In the genomic region with DNA sequence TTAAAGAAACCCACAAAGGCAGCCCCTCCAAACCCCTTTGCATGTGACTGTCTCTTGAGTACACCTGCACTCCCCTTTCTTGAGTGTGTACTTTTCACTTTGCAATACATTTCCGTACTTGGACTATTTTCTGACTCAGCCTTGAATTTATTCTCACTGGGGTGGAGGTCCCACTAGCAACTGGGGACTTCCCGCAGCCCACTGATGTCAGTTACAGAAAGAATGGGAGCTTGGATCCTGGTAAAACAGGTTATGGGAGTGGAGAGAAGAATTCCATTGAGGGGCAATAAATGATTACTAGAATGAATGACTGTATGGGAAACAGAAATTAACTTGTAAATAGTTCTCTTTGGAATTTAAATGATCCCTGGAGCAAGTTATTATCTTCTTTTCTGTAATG, we compare ENCODE assay signal across 32 cellular contexts. TPM values are rescaled to one million over a fixed set of nuclear protein-coding genes. Genes with fewer than 3 reads are reported as not detected.
A peak's percentile ranks its signal among the peaks of the same experiment; 100 is the strongest.
DNase-seq lines count a peak whose midpoint lies in the region; ATAC-seq, FAIRE-seq and TF ChIP-seq lines count a peak whose summit lies in the region.
"Had no signal": no experiment of that assay in that cellular context is flagged by ENCODE, and none has a peak within 500 bp of the region (broad histone marks: within the 10 kb centered on the region; RNA-seq: fewer than 3 reads in every experiment).

No MANE protein-coding gene starts in this region.

- DNase-seq in Panc1 (ENCODE audit: low read depth, low spot score): no peak
- peak; percentile 8 for DNase-seq in esophagus muscularis mucosa (ENCODE audit: extremely low spot score)
- peak in 1 of 6 donors; percentile 19 for DNase-seq in pancreas
- DNase-seq in activated CD4-positive, alpha-beta T cell treated with anti-CD3 and anti-CD28 coated beads, Interleukin-2, amount 50 U/mL, for 48 hours: no peak
- no peak for DNase-seq in NCI-H2107 (lab: John Stamatoyannopoulos, UW)
- DNase-seq in MV-4-11 (lab: John Stamatoyannopoulos, UW): no peak
- DNase-seq: activated CD4-positive, alpha-beta T cell treated with anti-CD3 and anti-CD28 coated beads, Interleukin-2, amount 10 ng/mL, durations not matched to agents 24 days and 14 days; activated T-cell treated with anti-CD3 and anti-CD28 coated beads, Interleukin-2, amount 50 U/mL, for 4 hours; cerebellar nuclear complex; COR-L47; DND-41; glutamatergic neuron; kidney glomerular epithelial cell; naive B cell; NCI-H2029 treated with DMSO at 0.1 percent for 48 hours; NCI-H345; NCI-H748 treated with DMSO at 0.1 percent for 48 hours; nucleus accumbens; RPMI8226; stimulated activated CD4-positive, alpha-beta T cell treated with anti-CD3 and anti-CD28 coated beads, Interleukin-1b, Interleukin-23, amount 100 ng/mL, for 48 hours; upper lobe of left lung had no signal

- in situ Hi-C loops in Panc1 (cut with HindIII; ENCODE audit: low pct_unique_long_range_greater_than_20kb, low sequenced_read_pairs): no loop called here

- peaks cover 18 to 52% (median 35%) of the 10 kb centered on the region in 10 experiments for H3K4me1 ChIP-seq in BLaER1 treated with 17β-estradiol and CSF1 and Interleukin-3, amounts not matched to agents 10 nM and 100 nM
- H3K4me1 ChIP-seq in Panc1 (ENCODE audit: control insufficient read depth, insufficient read depth, low read length): peaks cover 21% of the 10 kb centered on the region
- H3K4me1 ChIP-seq in esophagus muscularis mucosa: peaks cover 13 to 35% (median 27%) of the 10 kb centered on the region in 4 donors
- peaks cover 0 to 15% (median 8%) of the 10 kb centered on the region in 3 donors for H3K4me1 ChIP-seq in pancreas

- no peak overlapping the region for H3K4me3 ChIP-seq in BLaER1 treated with 17β-estradiol and CSF1 and Interleukin-3, amounts not matched to agents 10 nM and 100 nM
- H3K4me3 ChIP-seq in Panc1 (ENCODE audit: low read depth in 2 of 2, low read length in 2 of 2): no peak overlapping the region
- no peak overlapping the region for H3K4me3 ChIP-seq in esophagus muscularis mucosa
- H3K4me3 ChIP-seq in pancreas: no peak overlapping the region
- H3K4me3 ChIP-seq: skin epidermis, upper lobe of left lung had no signal

- no peaks in the 10 kb centered on the region for H3K27me3 ChIP-seq in BLaER1 treated with 17β-estradiol and CSF1 and Interleukin-3, amounts not matched to agents 10 nM and 100 nM
- H3K27me3 ChIP-seq in Panc1 (ENCODE audit: control insufficient read depth, insufficient read depth, low read length) (no peaks in the 10 kb centered on the region), esophagus muscularis mucosa (no peaks in the 10 kb centered on the region), pancreas (no peaks in the 10 kb centered on the region)
- H3K27me3 ChIP-seq: upper lobe of left lung had no signal

- H3K36me3 ChIP-seq in BLaER1 treated with 17β-estradiol and CSF1 and Interleukin-3, amounts not matched to agents 10 nM and 100 nM: no peaks in the 10 kb centered on the region
- H3K36me3 ChIP-seq in Panc1 (ENCODE audit: control insufficient read depth, insufficient read depth, low read length) (no peaks in the 10 kb centered on the region), esophagus muscularis mucosa (no peaks in the 10 kb centered on the region), pancreas (no peaks in the 10 kb centered on the region)
- H3K36me3 ChIP-seq: upper lobe of left lung had no signal

- no peak for TF ChIP-seq EP300 in esophagus muscularis mucosa (IDR thresholded peaks at IDR 0.05)

- no peak for FAIRE-seq in pancreas (lab: Jason Lieb, UNC)
- FAIRE-seq: endometrium had no signal

- BruUV-seq in Panc1 (replicated peaks; lab: Mats Ljungman, UMichigan): no TSS peak

- peak overlapping the region in 2 of 11 experiments; percentile 2 to 24; a peak in 2 of 22 replicates for H3K27ac ChIP-seq in BLaER1 treated with 17β-estradiol and CSF1 and Interleukin-3, amounts not matched to agents 10 nM and 100 nM
- H3K27ac ChIP-seq in Panc1 (ENCODE audit: low read length) (peak overlapping the region; percentile 97), esophagus muscularis mucosa (replicated peaks in 1 of 4) (no peak overlapping the region), pancreas (peak overlapping the region in 3 of 4 donors; percentile 55 to 63 (median 61))
- H3K27ac ChIP-seq: upper lobe of left lung had no signal

- TF ChIP-seq POLR2A in esophagus muscularis mucosa (IDR thresholded peaks at IDR 0.05; ENCODE audit: low read depth): no peak

- ATAC-seq in Panc1: no peak
- peak; percentile 38 to 80 (median 63) for ATAC-seq in pancreas
- no peak for ATAC-seq in GM21528 (IDR thresholded peaks at IDR 0.05; ENCODE audit: low FRiP score, unreplicated experiment)
- ATAC-seq: activated T-cell treated with anti-CD3 and anti-CD28 coated beads, Interleukin-2, amount 50 U/mL, for 4 hours; HCT116; SK-N-SH treated with all-trans-retinoic acid at 6 μM for 48 hours had no signal

- CTCF ChIA-PET in Panc1 (lab: Charles Lee): no interaction called here

- peak overlapping the region; percentile 42 to 70 (median 52); a peak in 20 of 22 replicates for H3K4me2 ChIP-seq in BLaER1 treated with 17β-estradiol and CSF1 and Interleukin-3, amounts not matched to agents 10 nM and 100 nM

- POLR2A ChIA-PET in Panc1 (lab: Charles Lee): no interaction called here

- H3K9ac ChIP-seq in BLaER1 treated with 17β-estradiol and CSF1 and Interleukin-3, amounts not matched to agents 10 nM and 100 nM: no peak overlapping the region

- 98% methylated on average over 2 of the region's 2 CpGs for WGBS in esophagus muscularis mucosa
- WGBS in pancreas, 2 donors: 53 to 56% methylated on average over 2 of the region's 2 CpGs

- no peak for TF ChIP-seq CTCF in Panc1 (IDR thresholded peaks at IDR 0.05)
- TF ChIP-seq CTCF in esophagus muscularis mucosa (IDR thresholded peaks at IDR 0.05): no peak
- TF ChIP-seq CTCF in pancreas (IDR thresholded peaks at IDR 0.05): no peak

- H4K20me1 ChIP-seq in BLaER1 treated with 17β-estradiol and CSF1 and Interleukin-3, amounts not matched to agents 10 nM and 100 nM: no peaks in the 10 kb centered on the region

- intact Hi-C loops in Panc1 (cut with micrococcal nuclease; ENCODE audit: unreplicated experiment) (loop anchor here (5.0 to 10.0 kb wide), 2 partner anchors 188 to 336 kb away; partner anchors contain the start of gene SPIN1), esophagus muscularis mucosa (cut with DNase I) (loop anchor here (5.0 to 10.0 kb wide), 2 partner anchors 186 to 378 kb away; no protein-coding TSS in a partner anchor), pancreas (cut with DNase I) (no loop called here)

- 0 out of 22 replicates have a peak, but pooled peaks cover 0 to 7% (median 0%) of the 10 kb centered on the region in 11 experiments for H3K9me3 ChIP-seq in BLaER1 treated with 17β-estradiol and CSF1 and Interleukin-3, amounts not matched to agents 10 nM and 100 nM (replicated peaks in 1 of 11)
- no peaks in the 10 kb centered on the region for H3K9me3 ChIP-seq in Panc1 (ENCODE audit: control insufficient read depth, insufficient read depth, low read depth, low read length)
- H3K9me3 ChIP-seq in esophagus muscularis mucosa: no peaks in the 10 kb centered on the region
- H3K9me3 ChIP-seq in pancreas: no peaks in the 10 kb centered on the region
- H3K9me3 ChIP-seq: upper lobe of left lung had no signal

RNA-seq across cellular contexts. Expression of gene SPATA31C2, which starts 58.2 kb away (rescaled TPM):
- not detected for total RNA-seq in Panc1 (2021; ENCODE audit: unreplicated experiment)
- not detected for polyA plus RNA-seq in Panc1 (2012; ENCODE audit: insufficient read length)
- not detected for total RNA-seq in esophagus muscularis mucosa
- total RNA-seq in pancreas: not detected
- not detected for polyA plus RNA-seq in pancreas
- total RNA-seq: dermis microvascular lymphatic vessel endothelial cell; pulmonary artery endothelial cell; T-helper 2 cell treated with Interferon-gamma antibody and Interleukin-4, amounts not matched to agents 100 ng/mL and 5 ng/mL, for 36 hours; upper lobe of left lung had no signal
- polyA plus RNA-seq: BJ, IgD-negative memory B cell had no signal

Comparison
In these comparisons a context has a peak if more than half of its experiments do, and no peak if none do; other contexts are left out.
1. H3K27ac ChIP-seq: peak in Panc1 (single experiment) and pancreas (3 of 4); none in esophagus muscularis mucosa (0 of 4).
2. ATAC-seq: peak in pancreas (4 of 4); none in Panc1 (single experiment) and GM21528 (single experiment).
3. intact Hi-C loops: an anchor here in Panc1 (5.0 to 10.0 kb wide) and esophagus muscularis mucosa (5.0 to 10.0 kb wide); none called in pancreas.